In the genomic region with DNA sequence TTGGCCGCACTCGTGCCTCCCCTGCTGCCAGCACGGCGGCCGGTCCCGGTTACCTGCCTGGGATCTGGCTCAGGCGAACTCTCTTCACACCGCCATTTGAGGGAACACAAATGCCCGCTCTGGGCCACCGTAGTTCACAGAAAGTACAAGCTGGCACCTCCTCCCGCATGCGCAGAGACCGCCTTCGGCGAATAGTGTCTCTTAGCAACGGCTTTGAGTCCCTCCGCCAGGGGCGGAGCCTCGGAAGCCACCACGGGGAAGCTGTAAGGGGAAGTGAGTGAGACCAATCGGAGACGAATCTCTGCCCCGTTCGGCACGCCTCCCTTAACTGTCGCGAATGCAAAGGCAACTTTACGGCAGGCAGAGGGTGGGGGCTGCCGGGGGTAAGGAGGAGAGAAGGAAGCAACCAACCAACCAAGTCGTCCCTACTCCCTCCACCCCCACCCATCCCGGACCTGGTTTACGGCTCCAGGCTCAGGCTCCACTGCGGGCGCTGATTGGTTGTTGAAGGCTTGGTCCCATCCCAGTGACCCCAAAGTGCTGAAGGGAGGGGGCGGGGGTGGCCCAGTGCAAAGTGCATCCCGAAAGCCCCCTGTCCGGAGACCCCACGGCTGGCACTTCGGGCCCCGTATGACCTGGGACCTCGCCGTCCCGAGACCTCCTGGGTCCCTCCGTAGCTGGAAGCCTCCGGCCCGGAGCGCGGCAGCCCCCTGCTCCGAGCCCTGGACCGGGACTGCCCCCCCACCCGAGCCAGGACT, we compare ENCODE assay signal across 1 cellular context.
TF ChIP-seq lines count a peak whose summit lies in the region.

A gene with protein sequence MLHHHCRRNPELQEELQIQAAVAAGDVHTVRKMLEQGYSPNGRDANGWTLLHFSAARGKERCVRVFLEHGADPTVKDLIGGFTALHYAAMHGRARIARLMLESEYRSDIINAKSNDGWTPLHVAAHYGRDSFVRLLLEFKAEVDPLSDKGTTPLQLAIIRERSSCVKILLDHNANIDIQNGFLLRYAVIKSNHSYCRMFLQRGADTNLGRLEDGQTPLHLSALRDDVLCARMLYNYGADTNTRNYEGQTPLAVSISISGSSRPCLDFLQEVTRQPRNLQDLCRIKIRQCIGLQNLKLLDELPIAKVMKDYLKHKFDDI (plus strand): TSS at position 526 of the 758 bp plus-strand sequence. CDS start 9,628 bp downstream, outside the sequence.
A gene with protein sequence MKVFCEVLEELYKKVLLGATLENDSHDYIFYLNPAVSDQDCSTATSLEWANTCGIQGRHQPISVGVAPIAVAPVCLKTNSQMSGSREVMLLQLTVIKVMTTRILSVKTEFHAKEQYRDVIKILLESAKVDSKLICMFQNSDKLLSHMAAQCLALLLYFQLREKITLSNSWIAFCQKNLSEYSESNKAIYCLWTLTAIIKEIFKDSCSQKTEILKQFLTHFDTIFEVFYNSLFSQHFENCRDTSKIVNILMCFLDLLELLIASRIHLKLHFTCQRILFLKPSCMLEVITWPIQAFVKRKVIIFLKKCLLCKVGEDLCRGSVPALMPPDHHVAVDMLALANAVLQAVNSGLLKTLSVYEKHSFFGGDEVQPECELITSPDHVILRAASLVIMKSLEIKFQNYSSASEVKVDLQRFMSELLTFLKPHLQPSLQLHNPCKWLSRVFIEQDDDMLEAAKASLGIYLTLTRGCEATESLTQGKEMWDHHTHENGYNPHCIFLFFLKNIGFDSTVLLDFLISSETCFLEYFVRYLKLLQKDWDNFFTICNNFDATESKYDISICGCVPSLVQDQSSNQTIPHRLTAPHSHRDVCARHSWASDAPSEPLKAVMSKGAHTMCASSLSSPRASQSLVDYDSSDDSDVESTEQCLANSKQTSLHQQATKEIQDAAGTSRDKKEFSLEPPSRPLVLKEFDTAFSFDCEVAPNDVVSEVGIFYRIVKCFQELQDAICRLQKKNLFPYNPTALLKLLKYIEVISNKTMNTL (minus strand): TSS at position 121 of the 758 bp plus-strand sequence. CDS start 21,342 bp downstream, outside the sequence.

TF ChIP-seq in GM12878, 131 proteins besides CTCF, POLR2A, EP300 and RAD21 (continued from another document):
- TF ChIP-seq, protein P1, sequence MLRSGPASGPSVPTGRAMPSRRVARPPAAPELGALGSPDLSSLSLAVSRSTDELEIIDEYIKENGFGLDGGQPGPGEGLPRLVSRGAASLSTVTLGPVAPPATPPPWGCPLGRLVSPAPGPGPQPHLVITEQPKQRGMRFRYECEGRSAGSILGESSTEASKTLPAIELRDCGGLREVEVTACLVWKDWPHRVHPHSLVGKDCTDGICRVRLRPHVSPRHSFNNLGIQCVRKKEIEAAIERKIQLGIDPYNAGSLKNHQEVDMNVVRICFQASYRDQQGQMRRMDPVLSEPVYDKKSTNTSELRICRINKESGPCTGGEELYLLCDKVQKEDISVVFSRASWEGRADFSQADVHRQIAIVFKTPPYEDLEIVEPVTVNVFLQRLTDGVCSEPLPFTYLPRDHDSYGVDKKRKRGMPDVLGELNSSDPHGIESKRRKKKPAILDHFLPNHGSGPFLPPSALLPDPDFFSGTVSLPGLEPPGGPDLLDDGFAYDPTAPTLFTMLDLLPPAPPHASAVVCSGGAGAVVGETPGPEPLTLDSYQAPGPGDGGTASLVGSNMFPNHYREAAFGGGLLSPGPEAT (IDR thresholded peaks at IDR 0.05; ENCODE audit: low read depth): peak; percentile 87; the same call in 1 of the 2 replicates
- TF ChIP-seq RUNX3 (IDR thresholded peaks at IDR 0.05; ENCODE audit: low read length): peak; percentile 48
- TF ChIP-seq TCF7 (IDR thresholded peaks at IDR 0.05; ENCODE audit: borderline replicate concordance): no peak
- peak; percentile 71; the same call in 1 of the 2 replicates for TF ChIP-seq LARP7 (IDR thresholded peaks at IDR 0.05)
- TF ChIP-seq, protein P2, sequence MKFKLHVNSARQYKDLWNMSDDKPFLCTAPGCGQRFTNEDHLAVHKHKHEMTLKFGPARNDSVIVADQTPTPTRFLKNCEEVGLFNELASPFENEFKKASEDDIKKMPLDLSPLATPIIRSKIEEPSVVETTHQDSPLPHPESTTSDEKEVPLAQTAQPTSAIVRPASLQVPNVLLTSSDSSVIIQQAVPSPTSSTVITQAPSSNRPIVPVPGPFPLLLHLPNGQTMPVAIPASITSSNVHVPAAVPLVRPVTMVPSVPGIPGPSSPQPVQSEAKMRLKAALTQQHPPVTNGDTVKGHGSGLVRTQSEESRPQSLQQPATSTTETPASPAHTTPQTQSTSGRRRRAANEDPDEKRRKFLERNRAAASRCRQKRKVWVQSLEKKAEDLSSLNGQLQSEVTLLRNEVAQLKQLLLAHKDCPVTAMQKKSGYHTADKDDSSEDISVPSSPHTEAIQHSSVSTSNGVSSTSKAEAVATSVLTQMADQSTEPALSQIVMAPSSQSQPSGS (IDR thresholded peaks at IDR 0.05; ENCODE audit: low read length): no peak
- 0 out of 2 replicates have a peak, but pooled peaks have one; percentile 2 for TF ChIP-seq TCF12 (IDR thresholded peaks at IDR 0.05; ENCODE audit: low read depth, low read length)
- TF ChIP-seq, protein P3, sequence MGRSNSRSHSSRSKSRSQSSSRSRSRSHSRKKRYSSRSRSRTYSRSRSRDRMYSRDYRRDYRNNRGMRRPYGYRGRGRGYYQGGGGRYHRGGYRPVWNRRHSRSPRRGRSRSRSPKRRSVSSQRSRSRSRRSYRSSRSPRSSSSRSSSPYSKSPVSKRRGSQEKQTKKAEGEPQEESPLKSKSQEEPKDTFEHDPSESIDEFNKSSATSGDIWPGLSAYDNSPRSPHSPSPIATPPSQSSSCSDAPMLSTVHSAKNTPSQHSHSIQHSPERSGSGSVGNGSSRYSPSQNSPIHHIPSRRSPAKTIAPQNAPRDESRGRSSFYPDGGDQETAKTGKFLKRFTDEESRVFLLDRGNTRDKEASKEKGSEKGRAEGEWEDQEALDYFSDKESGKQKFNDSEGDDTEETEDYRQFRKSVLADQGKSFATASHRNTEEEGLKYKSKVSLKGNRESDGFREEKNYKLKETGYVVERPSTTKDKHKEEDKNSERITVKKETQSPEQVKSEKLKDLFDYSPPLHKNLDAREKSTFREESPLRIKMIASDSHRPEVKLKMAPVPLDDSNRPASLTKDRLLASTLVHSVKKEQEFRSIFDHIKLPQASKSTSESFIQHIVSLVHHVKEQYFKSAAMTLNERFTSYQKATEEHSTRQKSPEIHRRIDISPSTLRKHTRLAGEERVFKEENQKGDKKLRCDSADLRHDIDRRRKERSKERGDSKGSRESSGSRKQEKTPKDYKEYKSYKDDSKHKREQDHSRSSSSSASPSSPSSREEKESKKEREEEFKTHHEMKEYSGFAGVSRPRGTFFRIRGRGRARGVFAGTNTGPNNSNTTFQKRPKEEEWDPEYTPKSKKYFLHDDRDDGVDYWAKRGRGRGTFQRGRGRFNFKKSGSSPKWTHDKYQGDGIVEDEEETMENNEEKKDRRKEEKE (IDR thresholded peaks at IDR 0.05): no peak
TF ChIP-seq in GM12878: peak in this region for 46.
